ENCODE assay signal across 1 cellular context in the genomic region with DNA sequence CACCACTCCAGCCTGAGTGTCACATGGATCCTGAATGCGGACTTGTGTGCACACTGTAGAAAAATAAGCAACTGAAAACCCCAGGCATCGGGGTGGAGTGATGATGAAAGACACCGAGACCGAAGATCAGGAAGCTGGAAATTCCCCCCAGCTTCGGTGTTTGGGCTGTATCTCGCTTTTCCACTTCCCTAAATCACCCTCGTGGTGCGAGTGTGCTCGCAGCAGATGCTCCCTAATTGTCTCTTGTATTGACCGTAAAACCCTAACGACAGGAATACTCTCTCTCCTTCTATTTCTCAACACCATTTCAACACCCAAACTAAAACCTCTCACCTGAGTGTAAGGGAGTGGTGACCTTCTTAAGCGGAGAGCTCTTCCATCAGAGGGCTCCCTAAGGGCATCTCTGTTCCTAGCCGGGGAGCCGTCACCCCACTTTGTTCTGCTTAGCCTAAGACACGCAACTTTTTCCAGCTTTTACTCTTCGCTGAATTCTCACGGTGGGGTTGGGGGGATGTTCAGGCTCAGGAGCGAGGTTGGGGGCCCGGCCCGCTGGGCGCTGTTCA.
TF ChIP-seq lines count a peak whose summit lies in the region.

No MANE protein-coding gene starts in this region.

TF ChIP-seq in A549, 52 proteins besides CTCF, POLR2A, EP300 and RAD21 (continued from another document):
- no peak for TF ChIP-seq CHD2 (IDR thresholded peaks at IDR 0.05; ENCODE audit: low read length, partially characterized antibody)
- no peak for TF ChIP-seq JUNB (IDR thresholded peaks at IDR 0.05)
- no peak for TF ChIP-seq SMC3 (IDR thresholded peaks at IDR 0.05)
- no peak for TF ChIP-seq HOXB5 (CRISPR knock-in tag; IDR thresholded peaks at IDR 0.05)
- TF ChIP-seq, protein P1, sequence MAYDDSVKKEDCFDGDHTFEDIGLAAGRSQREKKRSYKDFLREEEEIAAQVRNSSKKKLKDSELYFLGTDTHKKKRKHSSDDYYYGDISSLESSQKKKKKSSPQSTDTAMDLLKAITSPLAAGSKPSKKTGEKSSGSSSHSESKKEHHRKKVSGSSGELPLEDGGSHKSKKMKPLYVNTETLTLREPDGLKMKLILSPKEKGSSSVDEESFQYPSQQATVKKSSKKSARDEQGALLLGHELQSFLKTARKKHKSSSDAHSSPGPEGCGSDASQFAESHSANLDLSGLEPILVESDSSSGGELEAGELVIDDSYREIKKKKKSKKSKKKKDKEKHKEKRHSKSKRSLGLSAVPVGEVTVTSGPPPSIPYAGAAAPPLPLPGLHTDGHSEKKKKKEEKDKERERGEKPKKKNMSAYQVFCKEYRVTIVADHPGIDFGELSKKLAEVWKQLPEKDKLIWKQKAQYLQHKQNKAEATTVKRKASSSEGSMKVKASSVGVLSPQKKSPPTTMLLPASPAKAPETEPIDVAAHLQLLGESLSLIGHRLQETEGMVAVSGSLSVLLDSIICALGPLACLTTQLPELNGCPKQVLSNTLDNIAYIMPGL (CRISPR knock-in tag; IDR thresholded peaks at IDR 0.05; ENCODE audit: borderline replicate concordance) = no peak
